24 cellular contexts compared by ENCODE assay signal in the genomic region with DNA sequence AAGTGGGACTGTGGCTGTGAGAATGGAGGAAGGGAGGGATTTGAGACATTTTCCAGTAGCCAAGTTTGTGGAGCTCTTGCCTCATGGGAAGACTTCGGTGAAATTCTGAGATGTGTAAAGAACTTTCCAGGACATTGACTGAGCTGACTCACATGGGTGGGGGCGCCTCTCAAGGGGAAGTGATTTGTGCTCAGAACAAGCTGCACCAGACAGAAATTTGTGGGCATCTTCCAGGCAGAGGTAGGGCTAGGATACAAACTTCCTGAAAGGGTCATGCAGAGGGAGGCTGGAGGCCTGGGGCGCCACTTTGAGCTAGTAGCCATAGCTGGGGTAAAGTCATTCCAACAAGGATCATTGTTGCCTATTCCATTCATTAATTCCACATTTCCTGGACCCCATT. TPM values are rescaled to one million over a fixed set of nuclear protein-coding genes. Genes with fewer than 3 reads are reported as not detected.
DNase-seq lines count a peak whose midpoint lies in the region; ATAC-seq lines count a peak whose summit lies in the region.
"Had no signal": no experiment of that assay in that cellular context is flagged by ENCODE, and none has a peak within 500 bp of the region (broad histone marks: within the 10 kb centered on the region; RNA-seq: fewer than 3 reads in every experiment).

No MANE protein-coding gene starts in this region.

- no peak overlapping the region for H3K4me3 Mint-ChIP-seq in dendritic cell treated with granulocyte-macrophage colony-stimulating factor and Interleukin-4, amounts not matched to agents 40 ng/mL and 50 ng/mL, for 4 days
- H3K4me3 Mint-ChIP-seq in naive thymus-derived CD4-positive, alpha-beta T cell, result no peak overlapping the region
- H3K4me3 Mint-ChIP-seq: CD8-positive, alpha-beta memory T cell; H9; HFFc6 had no signal

- H3K4me3 ChIP-seq in naive thymus-derived CD4-positive, alpha-beta T cell (ENCODE audit: low read length), result no peak overlapping the region
- H3K4me3 ChIP-seq: BLaER1 treated with 17β-estradiol and CSF1 and Interleukin-3, amounts not matched to agents 10 nM and 100 nM; GM23248; SJCRH30 had no signal

- H3K27ac Mint-ChIP-seq in dendritic cell treated with granulocyte-macrophage colony-stimulating factor and Interleukin-4, amounts not matched to agents 40 ng/mL and 50 ng/mL, for 4 days, result peak overlapping the region; percentile 12
- H3K27ac Mint-ChIP-seq in naive thymus-derived CD4-positive, alpha-beta T cell, result no peak overlapping the region
- H3K27ac Mint-ChIP-seq: H9, HFFc6 had no signal

- peaks cover 49% of the 10 kb centered on the region for H3K4me1 Mint-ChIP-seq in dendritic cell treated with granulocyte-macrophage colony-stimulating factor and Interleukin-4, amounts not matched to agents 40 ng/mL and 50 ng/mL, for 4 days (ENCODE audit: low read depth)
- peaks cover 0 to 4% (median 0%) of the 10 kb centered on the region in 7 donors for H3K4me1 Mint-ChIP-seq in naive thymus-derived CD4-positive, alpha-beta T cell
- H3K4me1 Mint-ChIP-seq: H9 had no signal

- DNase-seq in NOMO-1 (lab: John Stamatoyannopoulos, UW; ENCODE audit: unreplicated experiment in 2 of 2), result peak; percentile 20 to 40
- no peak for DNase-seq in NOMO-1 treated with dmso at 0.1 percent for 144 hours (lab: John Stamatoyannopoulos, UW; ENCODE audit: unreplicated experiment)
- peak; percentile 73 for DNase-seq in CD1c-positive myeloid dendritic cell (ENCODE audit: extremely low spot score)
- DNase-seq in naive thymus-derived CD4-positive, alpha-beta T cell, result no peak
- no peak for DNase-seq in RKO (ENCODE audit: low spot score)
- no peak for DNase-seq in NCI-H1105 (lab: John Stamatoyannopoulos, UW)
- DNase-seq: 8988T; Calu3; CD8-positive, alpha-beta memory T cell; GM23248; H9; HFFc6; KG1; NCI-H1417 treated with DMSO at 0.1 percent for 48 hours; NCI-H187 treated with DMSO at 0.1 percent for 48 hours; NCI-H2107; NCI-H446 treated with DMSO at 0.1 percent for 48 hours; NCI-H526 treated with DMSO at 0.1 percent for 48 hours; SJCRH30 had no signal

- H3K36me3 ChIP-seq in naive thymus-derived CD4-positive, alpha-beta T cell (ENCODE audit: control insufficient read depth in 2 of 3, insufficient read depth in 3 of 3, low read length in 3 of 3), result no peaks in the 10 kb centered on the region
- H3K36me3 ChIP-seq: BLaER1 treated with 17β-estradiol and CSF1 and Interleukin-3, amounts not matched to agents 10 nM and 100 nM; SJCRH30 had no signal

- no peaks in the 10 kb centered on the region for H3K27me3 ChIP-seq in naive thymus-derived CD4-positive, alpha-beta T cell (ENCODE audit: control insufficient read depth in 2 of 2, insufficient read depth in 2 of 2, low read length in 2 of 2)
- H3K27me3 ChIP-seq: SJCRH30 had no signal

- intact Hi-C loops in dendritic cell treated with granulocyte-macrophage colony-stimulating factor and Interleukin-4, amounts not matched to agents 40 ng/mL and 50 ng/mL, for 4 days (cut with micrococcal nuclease), result no loop called here
- intact Hi-C loops in naive thymus-derived CD4-positive, alpha-beta T cell (cut with micrococcal nuclease), result no loop called here

- H3K36me3 Mint-ChIP-seq in dendritic cell treated with granulocyte-macrophage colony-stimulating factor and Interleukin-4, amounts not matched to agents 40 ng/mL and 50 ng/mL, for 4 days (ENCODE audit: low read depth), result no peaks in the 10 kb centered on the region
- H3K36me3 Mint-ChIP-seq in naive thymus-derived CD4-positive, alpha-beta T cell, result no peaks in the 10 kb centered on the region
- H3K36me3 Mint-ChIP-seq: CD8-positive, alpha-beta memory T cell had no signal

- no peaks in the 10 kb centered on the region for H3K9me3 Mint-ChIP-seq in dendritic cell treated with granulocyte-macrophage colony-stimulating factor and Interleukin-4, amounts not matched to agents 40 ng/mL and 50 ng/mL, for 4 days
- H3K9me3 Mint-ChIP-seq in naive thymus-derived CD4-positive, alpha-beta T cell, result peaks cover 0 to 4% (median 0%) of the 10 kb centered on the region in 11 donors
- H3K9me3 Mint-ChIP-seq: CD8-positive, alpha-beta memory T cell; HFFc6 had no signal

- CTCF ChIA-PET in naive thymus-derived CD4-positive, alpha-beta T cell (lab: Charles Lee), result no interaction called here

- peaks cover 4% of the 10 kb centered on the region for H3K27me3 Mint-ChIP-seq in dendritic cell treated with granulocyte-macrophage colony-stimulating factor and Interleukin-4, amounts not matched to agents 40 ng/mL and 50 ng/mL, for 4 days
- H3K27me3 Mint-ChIP-seq in naive thymus-derived CD4-positive, alpha-beta T cell, result peaks cover 4 to 23% (median 10%) of the 10 kb centered on the region in 5 donors

- peak; percentile 52 for ATAC-seq in naive thymus-derived CD4-positive, alpha-beta T cell

- no peaks in the 10 kb centered on the region for H3K4me1 ChIP-seq in naive thymus-derived CD4-positive, alpha-beta T cell (ENCODE audit: control insufficient read depth in 2 of 2, insufficient read depth in 2 of 2, low read length in 2 of 2)
- H3K4me1 ChIP-seq: SJCRH30 had no signal

- no peak overlapping the region for H3K27ac ChIP-seq in naive thymus-derived CD4-positive, alpha-beta T cell (ENCODE audit: low read depth, low read length)
- H3K27ac ChIP-seq: BLaER1 treated with 17β-estradiol and CSF1 and Interleukin-3, amounts not matched to agents 10 nM and 100 nM; GM23248; HL-60; SJCRH30 had no signal

- POLR2A ChIA-PET in naive thymus-derived CD4-positive, alpha-beta T cell (lab: Charles Lee), result no interaction called here

- no peaks in the 10 kb centered on the region for H3K9me3 ChIP-seq in naive thymus-derived CD4-positive, alpha-beta T cell (ENCODE audit: control insufficient read depth in 2 of 3, low read length in 3 of 3)
- H3K9me3 ChIP-seq: SJCRH30 had no signal

RNA-seq across cellular contexts. Expression of gene SIGLEC10, which starts 9.8 kb away (rescaled TPM):
- 10 to 100 TPM in 1 of 5 experiments, 1 to 10 TPM in 1, under 1 TPM in 3; 0.16 to 36.5 (median 0.65) TPM for total RNA-seq in naive thymus-derived CD4-positive, alpha-beta T cell
- polyA plus RNA-seq in naive thymus-derived CD4-positive, alpha-beta T cell, result under 1 TPM; 0.06 to 0.07 TPM
- total RNA-seq: Calu3, Daoy, GM23248, H9, HFFc6, HT-29, SJCRH30 had no signal
- polyA plus RNA-seq: GM23248 had no signal

RNA-seq across cellular contexts. Expression of gene SIGLEC8, which starts 31.0 kb away (rescaled TPM):
- total RNA-seq in naive thymus-derived CD4-positive, alpha-beta T cell, result not detected
- not detected for polyA plus RNA-seq in naive thymus-derived CD4-positive, alpha-beta T cell
- total RNA-seq: Calu3; CD8-positive, alpha-beta memory T cell; Daoy; GM23248; H9; HFFc6; HT-29; SJCRH30 had no signal
- polyA plus RNA-seq: CD8-positive, alpha-beta memory T cell; GM23248 had no signal

RNA-seq across cellular contexts. Expression of gene C19orf84, which starts 36.8 kb away (rescaled TPM):
- not detected for total RNA-seq in naive thymus-derived CD4-positive, alpha-beta T cell
- polyA plus RNA-seq in naive thymus-derived CD4-positive, alpha-beta T cell, result not detected
- total RNA-seq: Calu3; CD8-positive, alpha-beta memory T cell; Daoy; GM23248; HFFc6; HT-29; SJCRH30 had no signal
- polyA plus RNA-seq: CD8-positive, alpha-beta memory T cell; GM23248 had no signal

RNA-seq across cellular contexts. Expression of gene LIM2, which starts 39.4 kb away (rescaled TPM):
- total RNA-seq in naive thymus-derived CD4-positive, alpha-beta T cell, result 1 to 10 TPM in 1 of 5 experiments, not detected in 4; 1.2 TPM
- not detected for polyA plus RNA-seq in naive thymus-derived CD4-positive, alpha-beta T cell
- total RNA-seq: Calu3, Daoy, GM23248, H9, HFFc6, HT-29, SJCRH30 had no signal
- polyA plus RNA-seq: GM23248 had no signal

RNA-seq across cellular contexts. Expression of gene CEACAM18, which starts 51.1 kb away (rescaled TPM):
- total RNA-seq in naive thymus-derived CD4-positive, alpha-beta T cell, result not detected
- not detected for polyA plus RNA-seq in naive thymus-derived CD4-positive, alpha-beta T cell
- total RNA-seq: Calu3; CD8-positive, alpha-beta memory T cell; Daoy; GM23248; H9; HFFc6; HT-29; SJCRH30 had no signal
- polyA plus RNA-seq: CD8-positive, alpha-beta memory T cell; GM23248 had no signal

Comparison
In these comparisons a context has a peak if more than half of its experiments do, and no peak if none do; other contexts are left out.
1. DNase-seq: peak in NOMO-1 (2 of 2) and CD1c-positive myeloid dendritic cell (single experiment); none in NOMO-1 treated with dmso at 0.1 percent for 144 hours (single experiment), naive thymus-derived CD4-positive, alpha-beta T cell (0 of 9), RKO (single experiment) and NCI-H1105 (single experiment).